ENCODE assay signal across 23 cellular contexts in the genomic region with DNA sequence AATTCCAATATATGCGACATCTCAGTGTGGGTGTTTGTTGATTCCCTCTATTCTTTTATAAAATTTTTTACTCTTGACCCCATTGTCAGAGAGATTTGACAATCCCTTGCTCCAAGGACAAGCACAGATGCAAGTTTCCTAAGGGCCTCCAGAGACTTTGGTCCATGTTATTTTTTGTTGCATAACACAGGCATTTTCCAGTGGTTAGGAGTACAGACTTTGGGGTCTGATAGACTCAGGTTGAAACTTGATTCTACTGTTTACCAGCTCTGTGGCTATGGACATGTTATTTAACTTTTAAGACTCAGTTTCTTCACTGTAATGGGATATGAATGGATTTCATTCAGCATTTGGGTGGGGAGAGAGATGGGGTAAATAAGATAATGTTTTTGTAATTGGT.
DNase-seq lines count a peak whose midpoint lies in the region; ATAC-seq, FAIRE-seq and TF ChIP-seq lines count a peak whose summit lies in the region.
"Had no signal": no experiment of that assay in that cellular context is flagged by ENCODE, and none has a peak within 500 bp of the region (broad histone marks: within the 10 kb centered on the region; RNA-seq: fewer than 3 reads in every experiment).

No MANE protein-coding gene starts in this region.

- no peak for TF ChIP-seq CTCF in HepG2 (CRISPR knock-in tag; IDR thresholded peaks at IDR 0.05)
- no peak for TF ChIP-seq CTCF in right lobe of liver (IDR thresholded peaks at IDR 0.05)
- TF ChIP-seq CTCF in choroid plexus epithelial cell (conservative IDR thresholded peaks at IDR 0.05; ENCODE audit: low read depth, low read length), result no peak
- TF ChIP-seq CTCF in osteoblast (IDR thresholded peaks at IDR 0.05; ENCODE audit: extremely low read depth, low read depth, low read length), result no peak

- WGBS in HepG2 (ENCODE audit: low lambda C conversion rate), result 32% methylated on average over 1 of the region's 1 CpG
- 100% methylated on average over 1 of the region's 1 CpG for WGBS in right lobe of liver (ENCODE audit: insufficient coverage, low coverage, low lambda C conversion rate, missing lambda C conversion rate)

- no peak overlapping the region for H3K4me3 ChIP-seq in HepG2 (replicated peaks in 1 of 3; ENCODE audit: insufficient read depth in 1 of 3, low read depth in 2 of 3, low read length in 3 of 3)
- H3K4me3 ChIP-seq in right lobe of liver, result no peak overlapping the region
- no peak overlapping the region for H3K4me3 ChIP-seq in choroid plexus epithelial cell (ENCODE audit: low read depth, low read length)
- H3K4me3 ChIP-seq in osteoblast (ENCODE audit: insufficient read depth, low read length), result no peak overlapping the region
- H3K4me3 ChIP-seq: GM12878, GM23248 had no signal

- no peak overlapping the region for H3K27ac ChIP-seq in HepG2 (ENCODE audit: extremely low read length, insufficient read depth, low read length)
- no peak overlapping the region for H3K27ac ChIP-seq in right lobe of liver
- H3K27ac ChIP-seq in osteoblast (ENCODE audit: low read depth, low read length), result no peak overlapping the region
- H3K27ac ChIP-seq: GM23248, HL-60 had no signal

- no peak overlapping the region for H2AFZ ChIP-seq in HepG2 (ENCODE audit: low read length)
- H2AFZ ChIP-seq in osteoblast (ENCODE audit: low read length), result peak overlapping the region; percentile 5
- H2AFZ ChIP-seq: GM23248 had no signal

- H3K4me1 ChIP-seq in HepG2 (ENCODE audit: insufficient read depth, low read length) (no peaks in the 10 kb centered on the region), right lobe of liver (no peaks in the 10 kb centered on the region), osteoblast (ENCODE audit: insufficient read depth, low read length) (no peaks in the 10 kb centered on the region)
- H3K4me1 ChIP-seq: BE2C had no signal

- H3K79me2 ChIP-seq in HepG2 (ENCODE audit: insufficient read depth, low read length), result no peaks in the 10 kb centered on the region
- no peaks in the 10 kb centered on the region for H3K79me2 ChIP-seq in osteoblast (ENCODE audit: insufficient read depth, low read length)

- no peak overlapping the region for H3K4me2 ChIP-seq in HepG2 (ENCODE audit: low read depth, low read length)
- no peak overlapping the region for H3K4me2 ChIP-seq in osteoblast (ENCODE audit: insufficient read depth, low read length)

- H4K20me1 ChIP-seq in HepG2 (ENCODE audit: insufficient read depth, low read length) (no peaks in the 10 kb centered on the region), osteoblast (ENCODE audit: insufficient read depth, low read length) (no peaks in the 10 kb centered on the region)

- intact Hi-C loops in HepG2 (cut with micrococcal nuclease; ENCODE audit: unreplicated experiment) (no loop called here), right lobe of liver (cut with DNase I) (no loop called here)

- TF ChIP-seq POLR2A in HepG2 (IDR thresholded peaks at IDR 0.05; ENCODE audit: insufficient read depth in 1 of 2, low read depth in 2 of 2, low read length in 2 of 2) (no peak), right lobe of liver (IDR thresholded peaks at IDR 0.05) (no peak)

- no TSS peak for BruUV-seq in HepG2 (replicated peaks; lab: Mats Ljungman, UMichigan)

- CTCF ChIA-PET in HepG2 (lab: Yijun Ruan, JAX; ENCODE audit: low intra/inter-chr PET ratio, low total read pairs), result no interaction called here

- in situ Hi-C loops in HepG2 (cut with HindIII; ENCODE audit: extremely low pct_ligation_motif_present, low pct_unique_long_range_greater_than_20kb), result no loop called here

- TF ChIP-seq RAD21 in HepG2 (CRISPR knock-in tag; IDR thresholded peaks at IDR 0.05), result no peak

- POLR2A ChIA-PET in HepG2 (lab: Yijun Ruan, JAX), result no interaction called here

- peaks cover 0 to 5% of the 10 kb centered on the region in 2 experiments; a peak in 1 of 5 replicates for H3K27me3 ChIP-seq in HepG2 (ENCODE audit: control insufficient read depth in 1 of 2, insufficient read depth in 2 of 2, low read length in 2 of 2)
- no peaks in the 10 kb centered on the region for H3K27me3 ChIP-seq in right lobe of liver
- H3K27me3 ChIP-seq in osteoblast (ENCODE audit: insufficient read depth, low read length), result no peaks in the 10 kb centered on the region
- H3K27me3 ChIP-seq: BE2C had no signal

- TF ChIP-seq EP300 in HepG2 (IDR thresholded peaks at IDR 0.05; ENCODE audit: low read depth in 2 of 2, low read length in 2 of 2) (no peak), HepG2 (CRISPR knock-in tag; IDR thresholded peaks at IDR 0.05; ENCODE audit: borderline replicate concordance) (no peak)

- ATAC-seq in HepG2 (no peak), right lobe of liver (no peak), HG02798 (IDR thresholded peaks at IDR 0.05; ENCODE audit: poor library complexity, unreplicated experiment) (no peak), GM21786 (IDR thresholded peaks at IDR 0.05; ENCODE audit: unreplicated experiment) (no peak)
- ATAC-seq: GM12878 had no signal

- FAIRE-seq in HepG2 (lab: Jason Lieb, UNC), result no peak
- FAIRE-seq: A204.1, GM12878 had no signal

- H3K9me3 ChIP-seq in HepG2 (ENCODE audit: low read length) (no peaks in the 10 kb centered on the region), right lobe of liver (no peaks in the 10 kb centered on the region), osteoblast (ENCODE audit: low read depth, low read length) (no peaks in the 10 kb centered on the region)
- H3K9me3 ChIP-seq: BE2C had no signal

- no peak overlapping the region for H3K9ac ChIP-seq in HepG2 (ENCODE audit: insufficient read depth, low read depth, low read length)
- H3K9ac ChIP-seq: GM23248 had no signal

- H3K36me3 ChIP-seq in HepG2 (replicated peaks in 1 of 2; ENCODE audit: control insufficient read depth in 1 of 2, insufficient read depth in 2 of 2, low read length in 2 of 2) (no peaks in the 10 kb centered on the region), right lobe of liver (no peaks in the 10 kb centered on the region), osteoblast (ENCODE audit: insufficient read depth, low read length) (no peaks in the 10 kb centered on the region)
- H3K36me3 ChIP-seq: BE2C had no signal

- DNase-seq in HepG2 (ENCODE audit: low spot score) (no peak), right lobe of liver (no peak), choroid plexus epithelial cell (ENCODE audit: low read depth) (peak; percentile 33), osteoblast (ENCODE audit: insufficient read length, low spot score, missing footprints) (no peak), NCI-H526 treated with DMSO at 0.1 percent for 48 hours (lab: John Stamatoyannopoulos, UW) (no peak)
- DNase-seq: ACHN; BE2C; C1 segment of cervical spinal cord; CD4-positive, CD25-positive, alpha-beta regulatory T cell; CD8-positive, alpha-beta memory T cell; COR-L47; DMS 273 treated with DMSO at 0.1 percent for 48 hours; DMS53; DND-41; EL; GM23248; HCEC 1CT; IMR-90 had no signal

TF ChIP-seq in HepG2, 621 proteins besides CTCF, POLR2A, EP300 and RAD21:
- TF ChIP-seq, protein P1, sequence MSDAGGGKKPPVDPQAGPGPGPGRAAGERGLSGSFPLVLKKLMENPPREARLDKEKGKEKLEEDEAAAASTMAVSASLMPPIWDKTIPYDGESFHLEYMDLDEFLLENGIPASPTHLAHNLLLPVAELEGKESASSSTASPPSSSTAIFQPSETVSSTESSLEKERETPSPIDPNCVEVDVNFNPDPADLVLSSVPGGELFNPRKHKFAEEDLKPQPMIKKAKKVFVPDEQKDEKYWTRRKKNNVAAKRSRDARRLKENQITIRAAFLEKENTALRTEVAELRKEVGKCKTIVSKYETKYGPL (CRISPR knock-in tag; IDR thresholded peaks at IDR 0.05), result 0 out of 2 replicates have a peak, but pooled peaks have one; percentile 52
- TF ChIP-seq, protein P2, sequence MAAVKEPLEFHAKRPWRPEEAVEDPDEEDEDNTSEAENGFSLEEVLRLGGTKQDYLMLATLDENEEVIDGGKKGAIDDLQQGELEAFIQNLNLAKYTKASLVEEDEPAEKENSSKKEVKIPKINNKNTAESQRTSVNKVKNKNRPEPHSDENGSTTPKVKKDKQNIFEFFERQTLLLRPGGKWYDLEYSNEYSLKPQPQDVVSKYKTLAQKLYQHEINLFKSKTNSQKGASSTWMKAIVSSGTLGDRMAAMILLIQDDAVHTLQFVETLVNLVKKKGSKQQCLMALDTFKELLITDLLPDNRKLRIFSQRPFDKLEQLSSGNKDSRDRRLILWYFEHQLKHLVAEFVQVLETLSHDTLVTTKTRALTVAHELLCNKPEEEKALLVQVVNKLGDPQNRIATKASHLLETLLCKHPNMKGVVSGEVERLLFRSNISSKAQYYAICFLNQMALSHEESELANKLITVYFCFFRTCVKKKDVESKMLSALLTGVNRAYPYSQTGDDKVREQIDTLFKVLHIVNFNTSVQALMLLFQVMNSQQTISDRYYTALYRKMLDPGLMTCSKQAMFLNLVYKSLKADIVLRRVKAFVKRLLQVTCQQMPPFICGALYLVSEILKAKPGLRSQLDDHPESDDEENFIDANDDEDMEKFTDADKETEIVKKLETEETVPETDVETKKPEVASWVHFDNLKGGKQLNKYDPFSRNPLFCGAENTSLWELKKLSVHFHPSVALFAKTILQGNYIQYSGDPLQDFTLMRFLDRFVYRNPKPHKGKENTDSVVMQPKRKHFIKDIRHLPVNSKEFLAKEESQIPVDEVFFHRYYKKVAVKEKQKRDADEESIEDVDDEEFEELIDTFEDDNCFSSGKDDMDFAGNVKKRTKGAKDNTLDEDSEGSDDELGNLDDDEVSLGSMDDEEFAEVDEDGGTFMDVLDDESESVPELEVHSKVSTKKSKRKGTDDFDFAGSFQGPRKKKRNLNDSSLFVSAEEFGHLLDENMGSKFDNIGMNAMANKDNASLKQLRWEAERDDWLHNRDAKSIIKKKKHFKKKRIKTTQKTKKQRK (IDR thresholded peaks at IDR 0.05; ENCODE audit: low read length), result no peak
- no peak for TF ChIP-seq KLF15 (CRISPR knock-in tag; IDR thresholded peaks at IDR 0.05; ENCODE audit: borderline replicate concordance)
- no peak for TF ChIP-seq ZNF33A (CRISPR knock-in tag; IDR thresholded peaks at IDR 0.05; ENCODE audit: borderline replicate concordance)
- no peak for TF ChIP-seq EED (CRISPR knock-in tag; IDR thresholded peaks at IDR 0.05)
